In the genomic region with DNA sequence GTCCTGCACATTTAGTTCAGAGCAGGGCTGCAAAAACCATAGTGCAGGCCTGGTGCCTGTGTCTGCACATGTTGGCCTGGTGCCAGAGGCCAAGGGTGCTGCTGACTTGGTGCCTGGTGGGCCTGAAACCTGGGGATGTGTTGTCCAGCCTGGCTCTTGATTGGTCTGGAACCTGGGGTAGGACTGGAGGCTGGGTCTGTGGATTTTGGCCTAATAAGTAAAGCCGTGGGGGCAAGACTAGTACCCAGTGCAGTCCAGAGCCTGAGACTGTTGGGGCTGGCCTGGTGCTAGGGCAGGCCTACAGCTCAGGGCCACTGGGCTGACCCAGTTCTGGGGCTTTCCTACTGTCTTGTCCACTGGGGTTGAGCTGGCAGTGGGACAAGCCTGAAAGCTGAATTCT, we compare ENCODE assay signal across 18 cellular contexts.
"Had no signal": no experiment of that assay in that cellular context is flagged by ENCODE, and none has a peak within 500 bp of the region (broad histone marks: within the 10 kb centered on the region; RNA-seq: fewer than 3 reads in every experiment).

No MANE protein-coding gene starts in this region.

- H3K36me3 ChIP-seq: gastrocnemius medialis, heart left ventricle, lower lobe of right lung, transverse colon had no signal

- H3K27me3 ChIP-seq: dorsolateral prefrontal cortex, gastrocnemius medialis, heart left ventricle, transverse colon had no signal

- H3K4me3 Mint-ChIP-seq: endodermal cell, immature natural killer cell had no signal

- H3K4me1 ChIP-seq: gastrocnemius medialis, heart left ventricle, lower lobe of right lung, parathyroid adenoma, transverse colon had no signal

- H3K4me1 Mint-ChIP-seq: endodermal cell, immature natural killer cell had no signal

- ATAC-seq: gastrocnemius medialis; heart left ventricle; stimulated activated naive CD8-positive, alpha-beta T cell treated with anti-CD3 and anti-CD28 coated beads, Interleukin-15, Interleukin-2, amounts not matched to agents 100 U/mL and 50 U/mL, for 24 hours had no signal

- H3K9me3 ChIP-seq: gastrocnemius medialis, lower lobe of right lung had no signal

- H3K27ac Mint-ChIP-seq: endodermal cell, immature natural killer cell had no signal

- H3K36me3 Mint-ChIP-seq: immature natural killer cell had no signal

- H3K27ac ChIP-seq: dorsolateral prefrontal cortex, gastrocnemius medialis, heart left ventricle, lower lobe of right lung, parathyroid adenoma, skin epidermis, transverse colon, VCaP had no signal

- H3K4me3 ChIP-seq: dorsolateral prefrontal cortex, gastrocnemius medialis, heart left ventricle, lower lobe of right lung, skin epidermis, transverse colon had no signal

- H3K9me3 Mint-ChIP-seq: endodermal cell had no signal

- DNase-seq: activated CD4-positive, alpha-beta T cell treated with anti-CD3 and anti-CD28 coated beads for 4 hours; activated CD8-positive, alpha-beta memory T cell treated with anti-CD3 and anti-CD28 coated beads, Interleukin-2, amount 50 U/mL, for 48 hours; activated naive CD4-positive, alpha-beta T cell; endodermal cell; erythroblast; gastrocnemius medialis; immature natural killer cell; lower lobe of right lung; stimulated activated CD4-positive, alpha-beta T cell treated with anti-CD3 and anti-CD28 coated beads, Interleukin-15, amount 100 ng/mL, for 24 hours; stimulated activated CD4-positive, alpha-beta T cell treated with anti-CD3 and anti-CD28 coated beads, Interleukin-4, amount 100 ng/mL, for 1 hour; stimulated activated naive CD8-positive, alpha-beta T cell treated with anti-CD3 and anti-CD28 coated beads, Interleukin-15, Interleukin-2, amounts not matched to agents 100 U/mL and 50 U/mL, for 24 hours; T-helper 1 cell; transverse colon had no signal
